In genomic region chr15:84685304-84685703, GRCh38 we compare ENCODE assay signal across 1 cellular context.
TF ChIP-seq lines count a peak whose summit lies in the region.

No MANE protein-coding gene starts in this region.

TF ChIP-seq in HEK293, 187 proteins besides CTCF, POLR2A, EP300 and RAD21 (continued from another document):
- TF ChIP-seq, protein P1, sequence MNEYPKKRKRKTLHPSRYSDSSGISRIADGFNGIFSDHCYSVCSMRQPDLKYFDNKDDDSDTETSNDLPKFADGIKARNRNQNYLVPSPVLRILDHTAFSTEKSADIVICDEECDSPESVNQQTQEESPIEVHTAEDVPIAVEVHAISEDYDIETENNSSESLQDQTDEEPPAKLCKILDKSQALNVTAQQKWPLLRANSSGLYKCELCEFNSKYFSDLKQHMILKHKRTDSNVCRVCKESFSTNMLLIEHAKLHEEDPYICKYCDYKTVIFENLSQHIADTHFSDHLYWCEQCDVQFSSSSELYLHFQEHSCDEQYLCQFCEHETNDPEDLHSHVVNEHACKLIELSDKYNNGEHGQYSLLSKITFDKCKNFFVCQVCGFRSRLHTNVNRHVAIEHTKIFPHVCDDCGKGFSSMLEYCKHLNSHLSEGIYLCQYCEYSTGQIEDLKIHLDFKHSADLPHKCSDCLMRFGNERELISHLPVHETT (tag by site-specific recombination; IDR thresholded peaks at IDR 0.05), result peak; percentile 72
- no peak for TF ChIP-seq SCRT2 (tag by site-specific recombination; IDR thresholded peaks at IDR 0.05)
- 0 out of 2 replicates have a peak, but pooled peaks have one; percentile 27 for TF ChIP-seq ZXDB (tag by site-specific recombination; IDR thresholded peaks at IDR 0.05)
- TF ChIP-seq, protein P2, sequence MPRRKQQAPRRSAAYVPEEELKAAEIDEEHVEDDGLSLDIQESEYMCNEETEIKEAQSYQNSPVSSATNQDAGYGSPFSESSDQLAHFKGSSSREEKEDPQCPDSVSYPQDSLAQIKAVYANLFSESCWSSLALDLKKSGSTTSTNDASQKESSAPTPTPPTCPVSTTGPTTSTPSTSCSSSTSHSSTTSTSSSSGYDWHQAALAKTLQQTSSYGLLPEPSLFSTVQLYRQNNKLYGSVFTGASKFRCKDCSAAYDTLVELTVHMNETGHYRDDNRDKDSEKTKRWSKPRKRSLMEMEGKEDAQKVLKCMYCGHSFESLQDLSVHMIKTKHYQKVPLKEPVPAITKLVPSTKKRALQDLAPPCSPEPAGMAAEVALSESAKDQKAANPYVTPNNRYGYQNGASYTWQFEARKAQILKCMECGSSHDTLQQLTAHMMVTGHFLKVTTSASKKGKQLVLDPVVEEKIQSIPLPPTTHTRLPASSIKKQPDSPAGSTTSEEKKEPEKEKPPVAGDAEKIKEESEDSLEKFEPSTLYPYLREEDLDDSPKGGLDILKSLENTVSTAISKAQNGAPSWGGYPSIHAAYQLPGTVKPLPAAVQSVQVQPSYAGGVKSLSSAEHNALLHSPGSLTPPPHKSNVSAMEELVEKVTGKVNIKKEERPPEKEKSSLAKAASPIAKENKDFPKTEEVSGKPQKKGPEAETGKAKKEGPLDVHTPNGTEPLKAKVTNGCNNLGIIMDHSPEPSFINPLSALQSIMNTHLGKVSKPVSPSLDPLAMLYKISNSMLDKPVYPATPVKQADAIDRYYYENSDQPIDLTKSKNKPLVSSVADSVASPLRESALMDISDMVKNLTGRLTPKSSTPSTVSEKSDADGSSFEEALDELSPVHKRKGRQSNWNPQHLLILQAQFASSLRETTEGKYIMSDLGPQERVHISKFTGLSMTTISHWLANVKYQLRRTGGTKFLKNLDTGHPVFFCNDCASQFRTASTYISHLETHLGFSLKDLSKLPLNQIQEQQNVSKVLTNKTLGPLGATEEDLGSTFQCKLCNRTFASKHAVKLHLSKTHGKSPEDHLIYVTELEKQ (tag by site-specific recombination; IDR thresholded peaks at IDR 0.05; ENCODE audit: borderline replicate concordance), result 0 out of 2 replicates have a peak, but pooled peaks have one; percentile 27
- peak; percentile 87 for TF ChIP-seq KLF1 (tag by site-specific recombination; IDR thresholded peaks at IDR 0.05)
- TF ChIP-seq SETDB1 (IDR thresholded peaks at IDR 0.05; ENCODE audit: insufficient read length, low read length), result peak; percentile 23
- TF ChIP-seq, protein P3, sequence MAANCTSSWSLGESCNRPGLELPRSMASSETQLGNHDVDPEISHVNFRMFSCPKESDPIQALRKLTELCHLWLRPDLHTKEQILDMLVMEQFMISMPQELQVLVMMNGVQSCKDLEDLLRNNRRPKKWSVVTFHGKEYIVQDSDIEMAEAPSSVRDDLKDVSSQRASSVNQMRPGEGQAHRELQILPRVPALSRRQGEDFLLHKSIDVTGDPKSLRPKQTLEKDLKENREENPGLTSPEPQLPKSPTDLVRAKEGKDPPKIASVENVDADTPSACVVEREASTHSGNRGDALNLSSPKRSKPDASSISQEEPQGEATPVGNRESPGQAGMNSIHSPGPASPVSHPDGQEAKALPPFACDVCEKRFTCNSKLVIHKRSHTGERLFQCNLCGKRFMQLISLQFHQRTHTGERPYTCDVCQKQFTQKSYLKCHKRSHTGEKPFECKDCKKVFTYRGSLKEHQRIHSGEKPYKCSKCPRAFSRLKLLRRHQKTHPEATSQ (tag by site-specific recombination; IDR thresholded peaks at IDR 0.05), result peak; percentile 87; the same call in 1 of the 2 replicates
- peak; percentile 70 for TF ChIP-seq WT1 (tag by site-specific recombination; IDR thresholded peaks at IDR 0.05)
- peak; percentile 60; the same call in 1 of the 2 replicates for TF ChIP-seq ZNF629 (tag by site-specific recombination; IDR thresholded peaks at IDR 0.05)
- TF ChIP-seq ZBTB20 (tag by site-specific recombination; IDR thresholded peaks at IDR 0.05), result no peak
- peak; percentile 84 for TF ChIP-seq PRDM6 (tag by site-specific recombination; IDR thresholded peaks at IDR 0.05)
- no peak for TF ChIP-seq ZNF664 (tag by site-specific recombination; IDR thresholded peaks at IDR 0.05)
- TF ChIP-seq ZNF335 (tag by site-specific recombination; conservative IDR thresholded peaks at IDR 0.05), result 0 out of 2 replicates have a peak, but pooled peaks have one; percentile 31
- peak; percentile 34 for TF ChIP-seq SP2 (tag by site-specific recombination; IDR thresholded peaks at IDR 0.05)
- TF ChIP-seq ZNF600 (tag by site-specific recombination; IDR thresholded peaks at IDR 0.05), result peak; percentile 42; the same call in 1 of the 2 replicates
- no peak for TF ChIP-seq ZFP41 (tag by site-specific recombination; IDR thresholded peaks at IDR 0.05; ENCODE audit: borderline replicate concordance)
- no peak for TF ChIP-seq ZNF549 (tag by site-specific recombination; IDR thresholded peaks at IDR 0.05)
- 0 out of 2 replicates have a peak, but pooled peaks have one; percentile 4 for TF ChIP-seq ZNF623 (tag by site-specific recombination; IDR thresholded peaks at IDR 0.05)
- TF ChIP-seq ZNF677 (tag by site-specific recombination; IDR thresholded peaks at IDR 0.05), result no peak
- no peak for TF ChIP-seq ZNF514 (tag by site-specific recombination; IDR thresholded peaks at IDR 0.05)
- 0 out of 2 replicates have a peak, but pooled peaks have one; percentile 18 for TF ChIP-seq PATZ1 (tag by site-specific recombination; IDR thresholded peaks at IDR 0.05)
- TF ChIP-seq HIC1 (tag by site-specific recombination; IDR thresholded peaks at IDR 0.05), result peak; percentile 35; the same call in 1 of the 2 replicates
- TF ChIP-seq ZNF133 (tag by site-specific recombination; IDR thresholded peaks at IDR 0.05), result no peak
- peak; percentile 92 for TF ChIP-seq ZBTB6 (tag by site-specific recombination; IDR thresholded peaks at IDR 0.05)
- TF ChIP-seq ZNF558 (tag by site-specific recombination; IDR thresholded peaks at IDR 0.05), result 0 out of 2 replicates have a peak, but pooled peaks have one; percentile 54
- TF ChIP-seq, protein P4, sequence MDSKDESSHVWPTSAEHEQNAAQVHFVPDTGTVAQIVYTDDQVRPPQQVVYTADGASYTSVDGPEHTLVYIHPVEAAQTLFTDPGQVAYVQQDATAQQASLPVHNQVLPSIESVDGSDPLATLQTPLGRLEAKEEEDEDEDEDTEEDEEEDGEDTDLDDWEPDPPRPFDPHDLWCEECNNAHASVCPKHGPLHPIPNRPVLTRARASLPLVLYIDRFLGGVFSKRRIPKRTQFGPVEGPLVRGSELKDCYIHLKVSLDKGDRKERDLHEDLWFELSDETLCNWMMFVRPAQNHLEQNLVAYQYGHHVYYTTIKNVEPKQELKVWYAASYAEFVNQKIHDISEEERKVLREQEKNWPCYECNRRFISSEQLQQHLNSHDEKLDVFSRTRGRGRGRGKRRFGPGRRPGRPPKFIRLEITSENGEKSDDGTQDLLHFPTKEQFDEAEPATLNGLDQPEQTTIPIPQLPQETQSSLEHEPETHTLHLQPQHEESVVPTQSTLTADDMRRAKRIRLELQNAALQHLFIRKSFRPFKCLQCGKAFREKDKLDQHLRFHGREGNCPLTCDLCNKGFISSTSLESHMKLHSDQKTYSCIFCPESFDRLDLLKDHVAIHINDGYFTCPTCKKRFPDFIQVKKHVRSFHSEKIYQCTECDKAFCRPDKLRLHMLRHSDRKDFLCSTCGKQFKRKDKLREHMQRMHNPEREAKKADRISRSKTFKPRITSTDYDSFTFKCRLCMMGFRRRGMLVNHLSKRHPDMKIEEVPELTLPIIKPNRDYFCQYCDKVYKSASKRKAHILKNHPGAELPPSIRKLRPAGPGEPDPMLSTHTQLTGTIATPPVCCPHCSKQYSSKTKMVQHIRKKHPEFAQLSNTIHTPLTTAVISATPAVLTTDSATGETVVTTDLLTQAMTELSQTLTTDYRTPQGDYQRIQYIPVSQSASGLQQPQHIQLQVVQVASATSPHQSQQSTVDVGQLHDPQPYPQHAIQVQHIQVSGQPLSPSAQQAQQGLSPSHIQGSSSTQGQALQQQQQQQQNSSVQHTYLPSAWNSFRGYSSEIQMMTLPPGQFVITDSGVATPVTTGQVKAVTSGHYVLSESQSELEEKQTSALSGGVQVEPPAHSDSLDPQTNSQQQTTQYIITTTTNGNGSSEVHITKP (tag by site-specific recombination; IDR thresholded peaks at IDR 0.05), result peak; percentile 41; the same call in 1 of the 2 replicates
